Comparison of ENCODE assay signal across 1 cellular context in the genomic region with DNA sequence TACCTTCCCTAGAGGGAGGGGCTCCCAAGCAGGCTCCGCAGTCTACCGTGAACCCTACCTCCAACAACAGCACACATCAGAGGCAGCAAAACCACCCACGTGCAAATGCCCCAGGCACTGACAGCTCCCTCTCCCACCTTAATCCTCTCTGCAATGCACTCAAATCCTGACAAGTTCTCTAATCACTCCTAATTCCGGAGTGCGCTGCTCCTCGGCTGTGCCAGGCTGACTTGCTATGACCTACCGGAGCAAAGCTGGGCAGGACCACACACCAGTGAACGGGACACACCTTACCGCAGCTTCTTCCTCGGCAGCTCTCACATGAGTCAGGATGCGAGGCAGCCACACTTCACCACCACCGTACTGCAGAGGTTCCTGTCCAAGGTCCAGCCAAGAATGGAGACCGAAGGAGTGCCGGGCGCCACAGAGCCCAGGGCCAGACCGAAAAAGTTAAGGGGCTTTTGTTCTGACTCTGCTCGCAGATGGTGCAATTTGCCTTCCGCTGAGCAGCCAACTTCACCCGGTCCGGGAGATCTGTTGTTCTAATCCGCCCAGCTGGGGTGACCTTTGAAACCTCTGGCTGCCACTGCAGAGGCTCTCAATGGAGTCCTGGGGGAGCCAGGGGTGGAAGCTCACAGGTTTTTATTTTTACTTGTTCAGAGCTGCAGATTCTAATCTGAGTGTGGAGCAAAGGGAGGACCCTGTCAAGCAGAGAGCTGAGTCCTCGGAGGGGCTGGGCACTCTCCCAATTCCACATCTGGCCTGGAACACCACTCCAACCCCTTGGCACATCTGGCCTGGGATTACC.
A peak's percentile ranks its signal among the peaks of the same experiment; 100 is the strongest.
TF ChIP-seq lines count a peak whose summit lies in the region.

No MANE protein-coding gene starts in this region.

TF ChIP-seq in HepG2, 621 proteins besides CTCF, POLR2A, EP300 and RAD21 (continued from another document and continues in another):
- no peak for TF ChIP-seq USF2 (IDR thresholded peaks at IDR 0.05; ENCODE audit: low read depth, low read length)
- TF ChIP-seq USF2 (CRISPR knock-in tag; IDR thresholded peaks at IDR 0.05; ENCODE audit: borderline replicate concordance), result no peak
- no peak for TF ChIP-seq BRF2 (CRISPR knock-in tag; IDR thresholded peaks at IDR 0.05)
- no peak for TF ChIP-seq ZNF703 (CRISPR knock-in tag; IDR thresholded peaks at IDR 0.05; ENCODE audit: borderline replicate concordance)
- peak; percentile 59 for TF ChIP-seq SRSF1 (optimal IDR thresholded peaks at IDR 0.05; ENCODE audit: low read depth, low read length)
- TF ChIP-seq HNRNPUL1 (IDR thresholded peaks at IDR 0.05; ENCODE audit: low read depth, low read length), result no peak
- TF ChIP-seq NFIC (IDR thresholded peaks at IDR 0.05; ENCODE audit: low read length), result no peak
- TF ChIP-seq ZNF136 (CRISPR knock-in tag; IDR thresholded peaks at IDR 0.05; ENCODE audit: low read depth), result peak; percentile 42; the same call in 1 of the 2 replicates
- no peak for TF ChIP-seq KDM1A (CRISPR knock-in tag; IDR thresholded peaks at IDR 0.05)
- no peak for TF ChIP-seq ERF (CRISPR knock-in tag; IDR thresholded peaks at IDR 0.05)
- no peak for TF ChIP-seq PPARG (CRISPR knock-in tag; conservative IDR thresholded peaks at IDR 0.05)
- TF ChIP-seq SOX5 (CRISPR knock-in tag; IDR thresholded peaks at IDR 0.05; ENCODE audit: borderline replicate concordance), result peak; percentile 7; the same call in 1 of the 2 replicates
- TF ChIP-seq KLF12 (CRISPR knock-in tag; IDR thresholded peaks at IDR 0.05; ENCODE audit: borderline replicate concordance), result no peak
- no peak for TF ChIP-seq NFKBIZ (CRISPR knock-in tag; IDR thresholded peaks at IDR 0.05)
- TF ChIP-seq, protein P1, sequence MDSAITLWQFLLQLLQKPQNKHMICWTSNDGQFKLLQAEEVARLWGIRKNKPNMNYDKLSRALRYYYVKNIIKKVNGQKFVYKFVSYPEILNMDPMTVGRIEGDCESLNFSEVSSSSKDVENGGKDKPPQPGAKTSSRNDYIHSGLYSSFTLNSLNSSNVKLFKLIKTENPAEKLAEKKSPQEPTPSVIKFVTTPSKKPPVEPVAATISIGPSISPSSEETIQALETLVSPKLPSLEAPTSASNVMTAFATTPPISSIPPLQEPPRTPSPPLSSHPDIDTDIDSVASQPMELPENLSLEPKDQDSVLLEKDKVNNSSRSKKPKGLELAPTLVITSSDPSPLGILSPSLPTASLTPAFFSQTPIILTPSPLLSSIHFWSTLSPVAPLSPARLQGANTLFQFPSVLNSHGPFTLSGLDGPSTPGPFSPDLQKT (CRISPR knock-in tag; IDR thresholded peaks at IDR 0.05; ENCODE audit: borderline replicate concordance), result no peak
- no peak for TF ChIP-seq SRF (IDR thresholded peaks at IDR 0.05; ENCODE audit: low read depth, low read length)
- no peak for TF ChIP-seq FOXO4 (CRISPR knock-in tag; conservative IDR thresholded peaks at IDR 0.05)
- no peak for TF ChIP-seq FOXM1 (CRISPR knock-in tag; IDR thresholded peaks at IDR 0.05)
- no peak for TF ChIP-seq ZNF546 (CRISPR knock-in tag; conservative IDR thresholded peaks at IDR 0.05)
- TF ChIP-seq HDAC2 (CRISPR knock-in tag; IDR thresholded peaks at IDR 0.05), result peak; percentile 62
- TF ChIP-seq, protein P2, sequence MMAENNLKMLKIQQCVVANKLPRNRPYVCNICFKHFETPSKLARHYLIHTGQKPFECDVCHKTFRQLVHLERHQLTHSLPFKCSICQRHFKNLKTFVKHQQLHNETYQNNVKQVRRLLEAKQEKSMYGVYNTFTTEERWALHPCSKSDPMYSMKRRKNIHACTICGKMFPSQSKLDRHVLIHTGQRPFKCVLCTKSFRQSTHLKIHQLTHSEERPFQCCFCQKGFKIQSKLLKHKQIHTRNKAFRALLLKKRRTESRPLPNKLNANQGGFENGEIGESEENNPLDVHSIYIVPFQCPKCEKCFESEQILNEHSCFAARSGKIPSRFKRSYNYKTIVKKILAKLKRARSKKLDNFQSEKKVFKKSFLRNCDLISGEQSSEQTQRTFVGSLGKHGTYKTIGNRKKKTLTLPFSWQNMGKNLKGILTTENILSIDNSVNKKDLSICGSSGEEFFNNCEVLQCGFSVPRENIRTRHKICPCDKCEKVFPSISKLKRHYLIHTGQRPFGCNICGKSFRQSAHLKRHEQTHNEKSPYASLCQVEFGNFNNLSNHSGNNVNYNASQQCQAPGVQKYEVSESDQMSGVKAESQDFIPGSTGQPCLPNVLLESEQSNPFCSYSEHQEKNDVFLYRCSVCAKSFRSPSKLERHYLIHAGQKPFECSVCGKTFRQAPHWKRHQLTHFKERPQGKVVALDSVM (CRISPR knock-in tag; IDR thresholded peaks at IDR 0.05), result 0 out of 2 replicates have a peak, but pooled peaks have one; percentile 27
- peak; percentile 48; the same call in 1 of the 2 replicates for TF ChIP-seq BRD4 (CRISPR knock-in tag; IDR thresholded peaks at IDR 0.05)
- TF ChIP-seq MAFF (IDR thresholded peaks at IDR 0.05; ENCODE audit: low read depth, low read length), result no peak
- TF ChIP-seq REPIN1 (CRISPR knock-in tag; IDR thresholded peaks at IDR 0.05; ENCODE audit: borderline replicate concordance, low read depth), result no peak
- no peak for TF ChIP-seq ZFAT (CRISPR knock-in tag; conservative IDR thresholded peaks at IDR 0.05)
- no peak for TF ChIP-seq GPBP1L1 (CRISPR knock-in tag; IDR thresholded peaks at IDR 0.05)
- no peak for TF ChIP-seq ZKSCAN1 (IDR thresholded peaks at IDR 0.05; ENCODE audit: low read length)
- peak; percentile 17; the same call in 1 of the 2 replicates for TF ChIP-seq KDM5B (CRISPR knock-in tag; IDR thresholded peaks at IDR 0.05; ENCODE audit: borderline replicate concordance)
- TF ChIP-seq, protein P3, sequence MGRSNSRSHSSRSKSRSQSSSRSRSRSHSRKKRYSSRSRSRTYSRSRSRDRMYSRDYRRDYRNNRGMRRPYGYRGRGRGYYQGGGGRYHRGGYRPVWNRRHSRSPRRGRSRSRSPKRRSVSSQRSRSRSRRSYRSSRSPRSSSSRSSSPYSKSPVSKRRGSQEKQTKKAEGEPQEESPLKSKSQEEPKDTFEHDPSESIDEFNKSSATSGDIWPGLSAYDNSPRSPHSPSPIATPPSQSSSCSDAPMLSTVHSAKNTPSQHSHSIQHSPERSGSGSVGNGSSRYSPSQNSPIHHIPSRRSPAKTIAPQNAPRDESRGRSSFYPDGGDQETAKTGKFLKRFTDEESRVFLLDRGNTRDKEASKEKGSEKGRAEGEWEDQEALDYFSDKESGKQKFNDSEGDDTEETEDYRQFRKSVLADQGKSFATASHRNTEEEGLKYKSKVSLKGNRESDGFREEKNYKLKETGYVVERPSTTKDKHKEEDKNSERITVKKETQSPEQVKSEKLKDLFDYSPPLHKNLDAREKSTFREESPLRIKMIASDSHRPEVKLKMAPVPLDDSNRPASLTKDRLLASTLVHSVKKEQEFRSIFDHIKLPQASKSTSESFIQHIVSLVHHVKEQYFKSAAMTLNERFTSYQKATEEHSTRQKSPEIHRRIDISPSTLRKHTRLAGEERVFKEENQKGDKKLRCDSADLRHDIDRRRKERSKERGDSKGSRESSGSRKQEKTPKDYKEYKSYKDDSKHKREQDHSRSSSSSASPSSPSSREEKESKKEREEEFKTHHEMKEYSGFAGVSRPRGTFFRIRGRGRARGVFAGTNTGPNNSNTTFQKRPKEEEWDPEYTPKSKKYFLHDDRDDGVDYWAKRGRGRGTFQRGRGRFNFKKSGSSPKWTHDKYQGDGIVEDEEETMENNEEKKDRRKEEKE (IDR thresholded peaks at IDR 0.05), result no peak
- TF ChIP-seq ZNF44 (CRISPR knock-in tag; IDR thresholded peaks at IDR 0.05), result no peak
- no peak for TF ChIP-seq ZNF234 (CRISPR knock-in tag; conservative IDR thresholded peaks at IDR 0.05)
- TF ChIP-seq MEF2D (CRISPR knock-in tag; IDR thresholded peaks at IDR 0.05), result 0 out of 2 replicates have a peak, but pooled peaks have one; percentile 47
- TF ChIP-seq SNAPC2 (CRISPR knock-in tag; IDR thresholded peaks at IDR 0.05), result no peak
- TF ChIP-seq ZBTB20 (CRISPR knock-in tag; IDR thresholded peaks at IDR 0.05; ENCODE audit: borderline replicate concordance, low read depth), result peak; percentile 66; the same call in 1 of the 2 replicates
- no peak for TF ChIP-seq ZSCAN25 (CRISPR knock-in tag; IDR thresholded peaks at IDR 0.05)
- TF ChIP-seq, protein P4, sequence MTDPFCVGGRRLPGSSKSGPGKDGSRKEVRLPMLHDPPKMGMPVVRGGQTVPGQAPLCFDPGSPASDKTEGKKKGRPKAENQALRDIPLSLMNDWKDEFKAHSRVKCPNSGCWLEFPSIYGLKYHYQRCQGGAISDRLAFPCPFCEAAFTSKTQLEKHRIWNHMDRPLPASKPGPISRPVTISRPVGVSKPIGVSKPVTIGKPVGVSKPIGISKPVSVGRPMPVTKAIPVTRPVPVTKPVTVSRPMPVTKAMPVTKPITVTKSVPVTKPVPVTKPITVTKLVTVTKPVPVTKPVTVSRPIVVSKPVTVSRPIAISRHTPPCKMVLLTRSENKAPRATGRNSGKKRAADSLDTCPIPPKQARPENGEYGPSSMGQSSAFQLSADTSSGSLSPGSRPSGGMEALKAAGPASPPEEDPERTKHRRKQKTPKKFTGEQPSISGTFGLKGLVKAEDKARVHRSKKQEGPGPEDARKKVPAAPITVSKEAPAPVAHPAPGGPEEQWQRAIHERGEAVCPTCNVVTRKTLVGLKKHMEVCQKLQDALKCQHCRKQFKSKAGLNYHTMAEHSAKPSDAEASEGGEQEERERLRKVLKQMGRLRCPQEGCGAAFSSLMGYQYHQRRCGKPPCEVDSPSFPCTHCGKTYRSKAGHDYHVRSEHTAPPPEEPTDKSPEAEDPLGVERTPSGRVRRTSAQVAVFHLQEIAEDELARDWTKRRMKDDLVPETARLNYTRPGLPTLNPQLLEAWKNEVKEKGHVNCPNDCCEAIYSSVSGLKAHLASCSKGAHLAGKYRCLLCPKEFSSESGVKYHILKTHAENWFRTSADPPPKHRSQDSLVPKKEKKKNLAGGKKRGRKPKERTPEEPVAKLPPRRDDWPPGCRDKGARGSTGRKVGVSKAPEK (CRISPR knock-in tag; IDR thresholded peaks at IDR 0.05; ENCODE audit: borderline replicate concordance), result no peak
- TF ChIP-seq ZNF337 (CRISPR knock-in tag; IDR thresholded peaks at IDR 0.05; ENCODE audit: borderline replicate concordance, low read depth), result no peak
- TF ChIP-seq, protein P5, sequence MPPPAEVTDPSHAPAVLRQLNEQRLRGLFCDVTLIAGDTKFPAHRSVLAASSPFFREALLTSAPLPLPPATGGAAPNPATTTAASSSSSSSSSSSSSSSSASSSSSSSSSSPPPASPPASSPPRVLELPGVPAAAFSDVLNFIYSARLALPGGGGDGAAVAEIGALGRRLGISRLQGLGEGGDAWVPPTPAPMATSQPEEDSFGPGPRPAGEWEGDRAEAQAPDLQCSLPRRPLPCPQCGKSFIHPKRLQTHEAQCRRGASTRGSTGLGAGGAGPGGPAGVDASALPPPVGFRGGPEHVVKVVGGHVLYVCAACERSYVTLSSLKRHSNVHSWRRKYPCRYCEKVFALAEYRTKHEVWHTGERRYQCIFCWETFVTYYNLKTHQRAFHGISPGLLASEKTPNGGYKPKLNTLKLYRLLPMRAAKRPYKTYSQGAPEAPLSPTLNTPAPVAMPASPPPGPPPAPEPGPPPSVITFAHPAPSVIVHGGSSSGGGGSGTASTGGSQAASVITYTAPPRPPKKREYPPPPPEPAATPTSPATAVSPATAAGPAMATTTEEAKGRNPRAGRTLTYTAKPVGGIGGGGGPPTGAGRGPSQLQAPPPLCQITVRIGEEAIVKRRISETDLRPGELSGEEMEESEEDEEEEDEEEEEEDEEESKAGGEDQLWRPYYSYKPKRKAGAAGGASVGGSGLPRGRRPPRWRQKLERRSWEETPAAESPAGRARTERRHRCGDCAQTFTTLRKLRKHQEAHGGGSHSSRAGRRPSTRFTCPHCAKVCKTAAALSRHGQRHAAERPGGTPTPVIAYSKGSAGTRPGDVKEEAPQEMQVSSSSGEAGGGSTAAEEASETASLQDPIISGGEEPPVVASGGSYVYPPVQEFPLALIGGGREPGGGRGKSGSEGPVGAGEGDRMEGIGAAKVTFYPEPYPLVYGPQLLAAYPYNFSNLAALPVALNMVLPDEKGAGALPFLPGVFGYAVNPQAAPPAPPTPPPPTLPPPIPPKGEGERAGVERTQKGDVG (CRISPR knock-in tag; IDR thresholded peaks at IDR 0.05; ENCODE audit: borderline replicate concordance), result 0 out of 2 replicates have a peak, but pooled peaks have one; percentile 19
- 0 out of 2 replicates have a peak, but pooled peaks have one; percentile 40 for TF ChIP-seq ARNTL (CRISPR knock-in tag; IDR thresholded peaks at IDR 0.05)
